27 cellular contexts compared by ENCODE assay signal in the genomic region with DNA sequence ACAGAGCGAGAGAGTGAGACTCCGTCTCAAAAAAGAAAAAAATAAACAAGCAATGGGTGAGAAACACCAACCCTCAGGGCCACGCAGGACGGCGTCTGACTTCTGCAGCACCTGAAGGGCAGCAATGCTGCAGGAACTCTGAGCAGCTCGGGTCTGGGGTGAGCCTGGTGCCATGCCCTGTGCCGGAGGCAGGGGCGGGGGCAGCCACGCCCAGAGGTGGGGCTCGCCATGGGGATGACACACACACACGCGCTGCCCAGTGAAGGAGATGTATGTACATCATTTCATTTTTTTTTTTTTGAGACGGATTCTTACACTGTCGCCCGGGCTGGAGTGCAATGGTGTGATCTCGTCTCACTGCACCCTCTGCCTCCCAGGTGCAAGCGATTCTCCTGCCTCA.
"Had no signal": no experiment of that assay in that cellular context is flagged by ENCODE, and none has a peak within 500 bp of the region (broad histone marks: within the 10 kb centered on the region; RNA-seq: fewer than 3 reads in every experiment).

No MANE protein-coding gene starts in this region.

- DNase-seq: activated CD4-positive, alpha-beta T cell treated with anti-CD3 and anti-CD28 coated beads for 36 hours; activated CD4-positive, alpha-beta T cell treated with anti-CD3 and anti-CD28 coated beads, Interleukin-2, amount 50 U/mL, for 48 hours; activated CD4-positive, CD25-positive, alpha-beta regulatory T cell; activated CD8-positive, alpha-beta memory T cell treated with anti-CD3 and anti-CD28 coated beads for 24 hours; activated T-cell treated with anti-CD3 and anti-CD28 coated beads, Interleukin-2, amount 50 U/mL, for 4 hours; endodermal cell; islet precursor cell; left ventricle myocardium inferior; psoas muscle; sigmoid colon; small intestine; stimulated activated CD4-positive, alpha-beta T cell treated with anti-CD3 and anti-CD28 coated beads, Interleukin-4, amount 100 ng/mL, for 24 hours; T-helper 1 cell; trophoblast cell had no signal

- H3K4me1 ChIP-seq: pancreas had no signal

- H3K27me3 Mint-ChIP-seq: activated CD4-positive, alpha-beta T cell treated with anti-CD3 and anti-CD28 coated beads for 36 hours; activated naive CD4-positive, alpha-beta T cell treated with anti-CD3 and anti-CD28 coated beads, Interleukin-2, amount 50 U/mL, for 24 hours; brain; stimulated activated naive CD8-positive, alpha-beta T cell treated with anti-CD3 and anti-CD28 coated beads, Interleukin-15, Interleukin-2, amounts not matched to agents 100 ng/mL and 50 ng/mL, for 24 hours had no signal

- H3K27ac Mint-ChIP-seq: activated CD4-positive, alpha-beta T cell treated with anti-CD3 and anti-CD28 coated beads for 36 hours; brain; endodermal cell; nephron; stimulated activated naive CD8-positive, alpha-beta T cell treated with anti-CD3 and anti-CD28 coated beads, Interleukin-15, Interleukin-2, amounts not matched to agents 100 ng/mL and 50 ng/mL, for 24 hours had no signal

- H2AFZ ChIP-seq: hepatocyte had no signal

- ATAC-seq: activated CD4-positive, alpha-beta T cell treated with anti-CD3 and anti-CD28 coated beads for 36 hours; activated T-cell treated with anti-CD3 and anti-CD28 coated beads, Interleukin-2, amount 50 U/mL, for 4 hours; gastroesophageal sphincter; mucosa of descending colon; pancreas; psoas muscle; stimulated activated effector memory CD8-positive, alpha-beta T cell treated with anti-CD3 and anti-CD28 coated beads, Interleukin-12 subunit alpha, Interleukin-12 subunit beta, amount 100 ng/mL, for 72 hours had no signal

- H3K9me3 Mint-ChIP-seq: activated naive CD4-positive, alpha-beta T cell treated with anti-CD3 and anti-CD28 coated beads, Interleukin-2, amount 50 U/mL, for 24 hours; activated T-cell treated with anti-CD3 and anti-CD28 coated beads, Interleukin-2, amount 50 U/mL, for 4 hours; brain; endodermal cell; nephron; stimulated activated effector memory CD8-positive, alpha-beta T cell treated with anti-CD3 and anti-CD28 coated beads, Interleukin-12 subunit alpha, Interleukin-12 subunit beta, amount 100 ng/mL, for 72 hours; stimulated activated naive CD8-positive, alpha-beta T cell treated with anti-CD3 and anti-CD28 coated beads, Interleukin-15, Interleukin-2, amounts not matched to agents 100 ng/mL and 50 ng/mL, for 24 hours had no signal

- H3K27ac ChIP-seq: epithelial cell of prostate, gastroesophageal sphincter, hepatocyte, left ventricle myocardium inferior, pancreas, psoas muscle, sigmoid colon had no signal

- H3K4me3 ChIP-seq: ascending aorta, gastroesophageal sphincter, hepatocyte, left ventricle myocardium inferior, lung, mucosa of descending colon, pancreas, psoas muscle, sigmoid colon, thoracic aorta had no signal

- H3K4me3 Mint-ChIP-seq: activated CD4-positive, alpha-beta T cell treated with anti-CD3 and anti-CD28 coated beads for 36 hours; activated naive CD4-positive, alpha-beta T cell treated with anti-CD3 and anti-CD28 coated beads, Interleukin-2, amount 50 U/mL, for 24 hours; brain; endodermal cell; nephron; stimulated activated naive CD8-positive, alpha-beta T cell treated with anti-CD3 and anti-CD28 coated beads, Interleukin-15, Interleukin-2, amounts not matched to agents 100 ng/mL and 50 ng/mL, for 24 hours had no signal

- H3K9me3 ChIP-seq: ascending aorta, gastroesophageal sphincter, left ventricle myocardium inferior, mucosa of descending colon, pancreas, psoas muscle, sigmoid colon, thoracic aorta had no signal

- H3K27me3 ChIP-seq: ascending aorta, gastroesophageal sphincter, hepatocyte, pancreas, sigmoid colon had no signal

- H3K4me1 Mint-ChIP-seq: brain, endodermal cell, nephron had no signal

- H3K4me2 ChIP-seq: hepatocyte had no signal
